ENCODE assay signal across 9 cellular contexts in genomic region chr10:104680467-104681401, GRCh38. TPM values are rescaled to one million over a fixed set of nuclear protein-coding genes. Genes with fewer than 3 reads are reported as not detected.
A peak's percentile ranks its signal among the peaks of the same experiment; 100 is the strongest.
DNase-seq lines count a peak whose midpoint lies in the region; TF ChIP-seq lines count a peak whose summit lies in the region.
"Had no signal": no experiment of that assay in that cellular context is flagged by ENCODE, and none has a peak within 500 bp of the region (broad histone marks: within the 10 kb centered on the region; RNA-seq: fewer than 3 reads in every experiment).

No MANE protein-coding gene starts in this region.

- H3K4me3 ChIP-seq in astrocyte of the cerebellum (ENCODE audit: low read depth, low read length) (peak overlapping the region; percentile 38), iPS-11a (ENCODE audit: low read depth, low read length) (peak overlapping the region; percentile 47)

- peak overlapping the region; percentile 75 for H3K27ac Mint-ChIP-seq in progenitor cell of endocrine pancreas

- DNase-seq in ELR (ENCODE audit: low read depth) (peak; percentile 3), astrocyte of the cerebellum (ENCODE audit: low read depth) (no peak), progenitor cell of endocrine pancreas (ENCODE audit: low spot score, unreplicated experiment) (peak; percentile 39), epidermal melanocyte (ENCODE audit: insufficient read length, low spot score) (no peak), NCI-H187 (lab: John Stamatoyannopoulos, UW) (no peak), DMS53 treated with DMSO at 0.1 percent for 48 hours (lab: John Stamatoyannopoulos, UW; ENCODE audit: unreplicated experiment) (no peak), NCI-H1694 treated with DMSO at 0.1 percent for 48 hours (lab: John Stamatoyannopoulos, UW) (no peak)

- H3K9me3 Mint-ChIP-seq in progenitor cell of endocrine pancreas (ENCODE audit: low read depth): no peaks in the 10 kb centered on the region

- no peaks in the 10 kb centered on the region for H3K36me3 Mint-ChIP-seq in progenitor cell of endocrine pancreas (ENCODE audit: insufficient read depth)

- H3K27me3 Mint-ChIP-seq in progenitor cell of endocrine pancreas: peaks cover 27% of the 10 kb centered on the region

- no peak for TF ChIP-seq CTCF in astrocyte of the cerebellum (IDR thresholded peaks at IDR 0.05; ENCODE audit: low read depth, low read length, missing control alignments)
- TF ChIP-seq CTCF in progenitor cell of endocrine pancreas (IDR thresholded peaks at IDR 0.05; ENCODE audit: unreplicated experiment): no peak

- H3K4me3 Mint-ChIP-seq in progenitor cell of endocrine pancreas (ENCODE audit: low read depth): peak overlapping the region; percentile 85

- H3K4me1 Mint-ChIP-seq in progenitor cell of endocrine pancreas (ENCODE audit: low read depth): no peaks in the 10 kb centered on the region

- in situ Hi-C loops in astrocyte of the cerebellum (cut with HindIII; ENCODE audit: low sequenced_read_pairs): no loop called here

RNA-seq across cellular contexts. Expression of gene SORCS3, which starts 39.6 kb away (rescaled TPM):
- 0.24 and 0.31 TPM in 2 replicates for total RNA-seq in progenitor cell of endocrine pancreas
- total RNA-seq: activated CD8-positive, alpha-beta memory T cell treated with anti-CD3 and anti-CD28 coated beads for 36 hours had no signal

Comparison
In these comparisons a context has a peak if more than half of its experiments do, and no peak if none do; other contexts are left out.
1. DNase-seq: peak in ELR (single experiment) and progenitor cell of endocrine pancreas (single experiment); none in astrocyte of the cerebellum (single experiment), epidermal melanocyte (single experiment), NCI-H187 (0 of 2), DMS53 treated with DMSO at 0.1 percent for 48 hours (single experiment) and NCI-H1694 treated with DMSO at 0.1 percent for 48 hours (single experiment).